21 cellular contexts compared by ENCODE assay signal in genomic region chr17:71168083-71168741, GRCh38.
DNase-seq lines count a peak whose midpoint lies in the region; FAIRE-seq and TF ChIP-seq lines count a peak whose summit lies in the region.
"Had no signal": no experiment of that assay in that cellular context is flagged by ENCODE, and none has a peak within 500 bp of the region (broad histone marks: within the 10 kb centered on the region; RNA-seq: fewer than 3 reads in every experiment).

No MANE protein-coding gene starts in this region.

- H3K4me1 ChIP-seq in small intestine (ENCODE audit: control insufficient read depth in 2 of 2, insufficient read depth in 1 of 2, low read depth in 1 of 2, low read length in 1 of 2), result no peaks in the 10 kb centered on the region
- no peaks in the 10 kb centered on the region for H3K4me1 ChIP-seq in suprapubic skin
- H3K4me1 ChIP-seq: sigmoid colon, tibial nerve had no signal

- no peak for TF ChIP-seq POLR2A in suprapubic skin (IDR thresholded peaks at IDR 0.05)

- WGBS in small intestine, 3 donors, result 54 to 75% (median 56%) methylated on average over 5 of the region's 5 CpGs
- WGBS in suprapubic skin, result 79% methylated on average over 5 of the region's 5 CpGs

- H3K27ac ChIP-seq in small intestine (ENCODE audit: low read depth in 1 of 2, low read length in 1 of 2), result no peak overlapping the region
- no peak overlapping the region for H3K27ac ChIP-seq in suprapubic skin
- H3K27ac ChIP-seq: KMS-11, sigmoid colon, tibial nerve had no signal

- H3K4me3 ChIP-seq in small intestine (ENCODE audit: low read depth in 1 of 2, low read length in 2 of 2) (no peak overlapping the region), suprapubic skin (no peak overlapping the region)
- H3K4me3 ChIP-seq: sigmoid colon, tibial nerve had no signal

- H3K27me3 ChIP-seq in small intestine (ENCODE audit: control insufficient read depth in 2 of 2, insufficient read depth in 2 of 2, low read length in 2 of 2) (no peaks in the 10 kb centered on the region), suprapubic skin (no peaks in the 10 kb centered on the region)
- H3K27me3 ChIP-seq: sigmoid colon, tibial nerve had no signal

- no peak for FAIRE-seq in small intestine (lab: Jason Lieb, UNC)
- FAIRE-seq: GM12892 had no signal

- no peaks in the 10 kb centered on the region for H3K9me3 ChIP-seq in small intestine (ENCODE audit: control insufficient read depth, low read depth)
- H3K9me3 ChIP-seq in suprapubic skin, result no peaks in the 10 kb centered on the region
- H3K9me3 ChIP-seq: sigmoid colon, tibial nerve had no signal

- TF ChIP-seq CTCF in suprapubic skin (IDR thresholded peaks at IDR 0.05), result no peak

- H3K36me3 ChIP-seq in small intestine (ENCODE audit: control insufficient read depth in 2 of 2, insufficient read depth in 2 of 2, low read length in 2 of 2), result no peaks in the 10 kb centered on the region
- no peaks in the 10 kb centered on the region for H3K36me3 ChIP-seq in suprapubic skin
- H3K36me3 ChIP-seq: sigmoid colon, tibial nerve had no signal

- peak; percentile 1 for DNase-seq in NCI-H1092 (lab: John Stamatoyannopoulos, UW)
- no peak for DNase-seq in NCI-H1092 treated with DMSO at 0.1 percent for 48 hours (lab: John Stamatoyannopoulos, UW)
- DNase-seq in NCI-H187 treated with DMSO at 0.1 percent for 48 hours (lab: John Stamatoyannopoulos, UW), result peak; percentile 18
- peak; percentile 20 for DNase-seq in astrocyte of the hippocampus (ENCODE audit: low read depth, low spot score)
- peak; percentile 15 for DNase-seq in small intestine
- no peak for DNase-seq in suprapubic skin (ENCODE audit: low spot score in 2 of 2)
- DNase-seq in activated gamma-delta T cell (lab: John Stamatoyannopoulos, UW), result no peak
- no peak for DNase-seq in activated CD4-positive, alpha-beta T cell treated with anti-CD3 and anti-CD28 coated beads, Interleukin-2, amount 50 U/mL, for 4 hours
- DNase-seq: activated CD4-positive, alpha-beta T cell treated with anti-CD3 and anti-CD28 coated beads, Interleukin-2, amount 10 ng/mL, durations not matched to agents 7 days and 5 days; activated CD8-positive, alpha-beta memory T cell treated with anti-CD3 and anti-CD28 coated beads, Interleukin-2, amount 10 ng/mL, durations not matched to agents 7 days and 5 days; AML-193; anterior cingulate cortex; glutamatergic neuron; NCI-H1930; SHP77; sigmoid colon; stimulated activated naive CD8-positive, alpha-beta T cell treated with anti-CD3 and anti-CD28 coated beads, Interleukin-15, amount 100 ng/mL, for 72 hours; T1000 had no signal

- TF ChIP-seq EP300 in suprapubic skin (IDR thresholded peaks at IDR 0.05), result no peak

Comparison
In these comparisons a context has a peak if more than half of its experiments do, and no peak if none do; other contexts are left out.
1. DNase-seq: peak in NCI-H1092 (single experiment), NCI-H187 treated with DMSO at 0.1 percent for 48 hours (single experiment), astrocyte of the hippocampus (single experiment) and small intestine (single experiment); none in NCI-H1092 treated with DMSO at 0.1 percent for 48 hours (single experiment), suprapubic skin (0 of 2), activated gamma-delta T cell (single experiment) and activated CD4-positive, alpha-beta T cell treated with anti-CD3 and anti-CD28 coated beads, Interleukin-2, amount 50 U/mL, for 4 hours (0 of 2).